Comparison of ENCODE assay signal across 9 cellular contexts in the genomic region with DNA sequence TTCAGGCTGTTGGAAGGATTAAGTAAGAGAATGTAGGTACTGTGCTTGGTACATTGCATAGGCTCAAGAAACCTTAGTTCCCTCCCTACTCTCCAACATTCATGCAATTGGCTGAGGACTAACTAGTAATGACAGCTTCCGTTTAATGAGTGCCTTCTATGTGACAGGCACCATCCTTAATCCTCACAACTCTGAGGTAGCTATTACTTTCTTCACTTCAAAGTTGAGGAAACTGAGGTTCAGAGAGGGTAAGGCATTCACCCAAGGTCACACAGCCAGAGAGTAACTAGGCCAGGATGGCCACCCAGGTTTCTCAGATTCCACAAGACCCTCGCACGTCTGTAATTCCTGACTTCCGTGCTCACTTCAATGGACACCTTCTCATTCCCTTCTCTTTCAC. TPM values are rescaled to one million over a fixed set of nuclear protein-coding genes. Genes with fewer than 3 reads are reported as not detected.
"Had no signal": no experiment of that assay in that cellular context is flagged by ENCODE, and none has a peak within 500 bp of the region (broad histone marks: within the 10 kb centered on the region; RNA-seq: fewer than 3 reads in every experiment).

No MANE protein-coding gene starts in this region.

- FAIRE-seq: H1, H54 had no signal

- H3K4me2 ChIP-seq: GM23338 had no signal

- H2AFZ ChIP-seq: GM23338 had no signal

- ATAC-seq: GM23338 had no signal

- H3K4me3 ChIP-seq: GM23338 had no signal

- DNase-seq: H9, HCEC 1CT, HFFc6, KG1 had no signal

RNA-seq across cellular contexts. Expression of gene FOXN1, which starts 24.1 kb away (rescaled TPM):
- total RNA-seq: GM23338, H1, H9, HFFc6, HT-29 had no signal
- polyA plus RNA-seq: GM23338, H1, IgD-negative memory B cell had no signal

RNA-seq across cellular contexts. Expression of gene SLC13A2, which starts 56.8 kb away (rescaled TPM):
- total RNA-seq: GM23338, H1, H9, HT-29 had no signal
- polyA plus RNA-seq: GM23338, H1, IgD-negative memory B cell had no signal
